Comparison of ENCODE assay signal across 8 cellular contexts in the genomic region with DNA sequence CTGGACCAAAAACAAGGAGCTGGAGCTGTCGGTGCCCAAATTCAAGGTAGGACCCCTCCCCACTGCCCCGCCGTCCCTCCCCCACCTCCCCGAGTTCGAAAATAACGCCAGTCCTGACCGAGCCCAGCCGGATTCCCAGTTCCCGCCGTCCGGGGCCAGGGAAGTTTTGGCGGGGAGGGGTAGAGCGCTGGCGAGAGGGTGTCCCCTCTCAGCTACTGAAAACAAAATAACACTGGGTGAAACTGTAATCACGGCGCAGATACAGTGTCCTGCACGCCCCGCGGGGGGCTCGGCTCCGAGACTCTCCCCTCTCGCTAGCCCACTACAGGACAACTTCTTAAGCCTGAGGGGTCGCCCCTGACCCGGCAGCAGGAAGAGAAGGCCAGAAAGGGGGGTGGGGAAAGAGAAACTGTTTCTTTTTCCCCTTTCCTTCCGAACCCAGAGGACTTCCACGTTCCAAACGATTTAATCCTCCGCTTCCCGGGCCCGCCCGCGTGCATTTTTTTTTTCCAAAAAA. TPM values are rescaled to one million over a fixed set of nuclear protein-coding genes. Genes with fewer than 3 reads are reported as not detected.
A peak's percentile ranks its signal among the peaks of the same experiment; 100 is the strongest.
DNase-seq lines count a peak whose midpoint lies in the region; ATAC-seq, FAIRE-seq and TF ChIP-seq lines count a peak whose summit lies in the region.

No MANE protein-coding gene starts in this region.

- H4K91ac ChIP-seq in mesenchymal stem cell (ENCODE audit: low read length), result peak overlapping the region; percentile 39

- peak overlapping the region in 1 of 2 experiments; percentile 71 for H3K4ac ChIP-seq in mesenchymal stem cell (ENCODE audit: low read depth in 1 of 2, low read length in 2 of 2)

- H3K27me3 Mint-ChIP-seq in central memory CD8-positive, alpha-beta T cell, result no peaks in the 10 kb centered on the region

- no peaks in the 10 kb centered on the region for H3K9me3 Mint-ChIP-seq in central memory CD8-positive, alpha-beta T cell

- 0% methylated on average over 15 of the region's 32 CpGs for WGBS in mesenchymal stem cell

- peak overlapping the region; percentile 99 for H3K4me3 Mint-ChIP-seq in central memory CD8-positive, alpha-beta T cell

- H3K27ac ChIP-seq in mesenchymal stem cell (ENCODE audit: low read length, poor library complexity, severe bottlenecking) (no peak overlapping the region), vagina (peak overlapping the region; percentile 100)

- H3K9me3 ChIP-seq in mesenchymal stem cell (ENCODE audit: control insufficient read depth, low read length), result no peaks in the 10 kb centered on the region
- no peaks in the 10 kb centered on the region for H3K9me3 ChIP-seq in vagina

- H2BK12ac ChIP-seq in mesenchymal stem cell (ENCODE audit: low read length in 2 of 2), result no peak overlapping the region

- no peak overlapping the region for H4K8ac ChIP-seq in mesenchymal stem cell (ENCODE audit: low read length)

- H3K27me3 ChIP-seq in mesenchymal stem cell (ENCODE audit: control insufficient read depth in 1 of 2, insufficient read depth in 1 of 2, low read length in 2 of 2) (no peaks in the 10 kb centered on the region), vagina (no peaks in the 10 kb centered on the region)

- peak overlapping the region; percentile 79 to 81 for H3K4me3 ChIP-seq in mesenchymal stem cell (ENCODE audit: insufficient read depth in 1 of 2, low read depth in 1 of 2, low read length in 2 of 2)
- H3K4me3 ChIP-seq in vagina, result peak overlapping the region; percentile 58 to 87

- peak overlapping the region; percentile 95 for H3K27ac Mint-ChIP-seq in central memory CD8-positive, alpha-beta T cell (ENCODE audit: low read depth)

- no peak overlapping the region for H2BK15ac ChIP-seq in mesenchymal stem cell (ENCODE audit: low read depth, poor library complexity, severe bottlenecking)

- no peak overlapping the region for H2AFZ ChIP-seq in mesenchymal stem cell (ENCODE audit: low read depth, low read length)

- no peak for TF ChIP-seq CTCF in vagina (IDR thresholded peaks at IDR 0.05)

- no peak for ATAC-seq in central memory CD8-positive, alpha-beta T cell (replicated peaks; ENCODE audit: extremely low read depth, poor library complexity, severe bottlenecking)
- ATAC-seq in GM19397 (IDR thresholded peaks at IDR 0.05; ENCODE audit: unreplicated experiment), result no peak

- no peak overlapping the region for H2BK5ac ChIP-seq in mesenchymal stem cell (ENCODE audit: low read depth, low read length, poor library complexity, severe bottlenecking)

- H3K18ac ChIP-seq in mesenchymal stem cell (ENCODE audit: low read depth in 1 of 2, low read length in 2 of 2), result peak overlapping the region in 1 of 2 experiments; percentile 14

- peaks cover 15% of the 10 kb centered on the region for H3K79me1 ChIP-seq in mesenchymal stem cell (replicated peaks; ENCODE audit: low read length, poor library complexity, severe bottlenecking)

- H3K36me3 ChIP-seq in mesenchymal stem cell (ENCODE audit: control insufficient read depth in 1 of 2, insufficient read depth in 2 of 2, low read depth in 1 of 2, low read length in 2 of 2), result peaks cover 31 to 41% of the 10 kb centered on the region in 2 experiments
- peaks cover 0 to 21% of the 10 kb centered on the region in 2 donors for H3K36me3 ChIP-seq in vagina

- H3K36me3 Mint-ChIP-seq in central memory CD8-positive, alpha-beta T cell (ENCODE audit: insufficient read depth), result peaks cover 67% of the 10 kb centered on the region

- H3K4me1 ChIP-seq in mesenchymal stem cell (ENCODE audit: control insufficient read depth, insufficient read depth, low read depth, low read length) (peaks cover 21% of the 10 kb centered on the region), vagina (peaks cover 51% of the 10 kb centered on the region)

- H3K4me1 Mint-ChIP-seq in central memory CD8-positive, alpha-beta T cell, result peaks cover 36% of the 10 kb centered on the region

- peak overlapping the region; percentile 51 to 74 for H3K14ac ChIP-seq in mesenchymal stem cell (ENCODE audit: low read length in 2 of 2)

- H3K23ac ChIP-seq in mesenchymal stem cell (ENCODE audit: low read length in 2 of 2), result peak overlapping the region in 1 of 2 experiments; percentile 46

- DNase-seq in ELR (ENCODE audit: low read depth) (peak; percentile 61), NCI-H345 treated with DMSO at 0.1 percent for 48 hours (lab: John Stamatoyannopoulos, UW; ENCODE audit: unreplicated experiment) (peak; percentile 5), mesenchymal stem cell (peak; percentile 72), vagina (ENCODE audit: extremely low spot score in 2 of 2) (no peak), urothelium cell line (ENCODE audit: low spot score) (no peak), midbrain (lab: John Stamatoyannopoulos, UW) (no peak)
- no peak for DNase-seq in central memory CD8-positive, alpha-beta T cell (ENCODE audit: low spot score in 2 of 2)

- peak overlapping the region; percentile 92 for H3K9ac ChIP-seq in mesenchymal stem cell (ENCODE audit: low read length)

- H2BK120ac ChIP-seq in mesenchymal stem cell (ENCODE audit: low read depth, low read length), result peak overlapping the region; percentile 73

- no peak for TF ChIP-seq POLR2A in vagina (IDR thresholded peaks at IDR 0.05)

- H3K4me2 ChIP-seq in mesenchymal stem cell (ENCODE audit: low read length, poor library complexity, severe bottlenecking), result peak overlapping the region; percentile 99

- no peak for FAIRE-seq in urothelium cell line (lab: Jason Lieb, UNC)

- no peak overlapping the region for H2AK5ac ChIP-seq in mesenchymal stem cell (ENCODE audit: low read length, severe bottlenecking)

- intact Hi-C loops in vagina (cut with DNase I), result no loop called here

RNA-seq across cellular contexts. Expression of gene SETD1B, which starts 1.4 kb away (rescaled TPM):
- 10.4 TPM for polyA plus RNA-seq in mesenchymal stem cell (2013, experiment 1 of 2)
- 9.3 TPM for polyA plus RNA-seq in mesenchymal stem cell (2013, experiment 2 of 2)
- 10.6 TPM for total RNA-seq in vagina

RNA-seq across cellular contexts. Expression of gene RHOF, which starts 11.7 kb away (rescaled TPM):
- polyA plus RNA-seq in mesenchymal stem cell (2013, experiment 1 of 2), result 15.0 TPM
- polyA plus RNA-seq in mesenchymal stem cell (2013, experiment 2 of 2), result 14.2 TPM
- total RNA-seq in vagina, result 16.5 TPM

RNA-seq across cellular contexts. Expression of gene HPD, which starts 53.4 kb away (rescaled TPM):
- polyA plus RNA-seq in mesenchymal stem cell (2013, experiment 1 of 2), result 0.48 TPM
- 0.47 TPM for polyA plus RNA-seq in mesenchymal stem cell (2013, experiment 2 of 2)
- total RNA-seq in vagina, result not detected

Comparison
In these comparisons a context has a peak if more than half of its experiments do, and no peak if none do; other contexts are left out.
1. DNase-seq: peak in ELR (single experiment), NCI-H345 treated with DMSO at 0.1 percent for 48 hours (single experiment) and mesenchymal stem cell (single experiment); none in central memory CD8-positive, alpha-beta T cell (0 of 2), vagina (0 of 2), urothelium cell line (single experiment) and midbrain (single experiment).